Comparison of ENCODE assay signal across 28 cellular contexts in genomic region chr14:95054346-95055280, GRCh38.
DNase-seq lines count a peak whose midpoint lies in the region; ATAC-seq and TF ChIP-seq lines count a peak whose summit lies in the region.
"Had no signal": no experiment of that assay in that cellular context is flagged by ENCODE, and none has a peak within 500 bp of the region (broad histone marks: within the 10 kb centered on the region; RNA-seq: fewer than 3 reads in every experiment).

No MANE protein-coding gene starts in this region.

- no peak overlapping the region for H4K5ac ChIP-seq in H9 (ENCODE audit: insufficient read length, low read depth, low read length)

- no peaks in the 10 kb centered on the region for H3K9me3 Mint-ChIP-seq in H9
- H3K9me3 Mint-ChIP-seq: CD8-positive, alpha-beta T cell; HFFc6 had no signal

- H3K18ac ChIP-seq in H9 (ENCODE audit: insufficient read length, low read depth, low read length): no peak overlapping the region
- H3K18ac ChIP-seq in trophoblast cell (ENCODE audit: low read length): no peak overlapping the region

- H4K91ac ChIP-seq in H9 (ENCODE audit: insufficient read length, low read depth, low read length) (no peak overlapping the region), trophoblast cell (ENCODE audit: low read depth, low read length) (no peak overlapping the region)

- H2BK5ac ChIP-seq in H9 (ENCODE audit: insufficient read length, low read length) (no peak overlapping the region), trophoblast cell (ENCODE audit: low read depth, low read length, poor library complexity) (no peak overlapping the region)

- TF ChIP-seq CTCF in AG04450 (IDR thresholded peaks at IDR 0.05; ENCODE audit: low read depth, low read length): no peak
- TF ChIP-seq CTCF in H9 (conservative IDR thresholded peaks at IDR 0.05): no peak
- no peak for TF ChIP-seq CTCF in coronary artery (IDR thresholded peaks at IDR 0.05)

- no peak overlapping the region for H3K23ac ChIP-seq in H9 (ENCODE audit: insufficient read length, low read depth, low read length)
- no peak overlapping the region for H3K23ac ChIP-seq in trophoblast cell (ENCODE audit: low read length)

- H3K23me2 ChIP-seq in H9 (ENCODE audit: insufficient read length, low read depth, low read length, poor library complexity, severe bottlenecking): no peaks in the 10 kb centered on the region

- POLR2A ChIA-PET in AG04450 (lab: Yijun Ruan, JAX): no interaction called here

- no peak overlapping the region for H3K4me3 ChIP-seq in AG04450 (ENCODE audit: low read depth, low read length)
- H3K4me3 ChIP-seq in coronary artery: no peak overlapping the region
- peak overlapping the region; percentile 13 for H3K4me3 ChIP-seq in trophoblast cell (ENCODE audit: low read depth, low read length)
- H3K4me3 ChIP-seq: GM23248, PC-9 had no signal

- H3K79me2 ChIP-seq in H9 (ENCODE audit: insufficient read depth, low read length): no peaks in the 10 kb centered on the region
- H3K79me2 ChIP-seq in trophoblast cell (ENCODE audit: control insufficient read depth, insufficient read depth, low read length, poor library complexity): no peaks in the 10 kb centered on the region

- H2BK120ac ChIP-seq in H9 (ENCODE audit: low read depth, low read length, poor library complexity, severe bottlenecking) (no peak overlapping the region), trophoblast cell (ENCODE audit: insufficient read depth, low read length, poor library complexity) (no peak overlapping the region)

- H3K56ac ChIP-seq in H9 (ENCODE audit: insufficient read length, low read depth, low read length): no peak overlapping the region

- H3K27ac ChIP-seq in AG04450 (ENCODE audit: low read depth, low read length) (peak overlapping the region; percentile 11), H9 (ENCODE audit: insufficient read length, low read depth, low read length) (no peak overlapping the region), coronary artery (no peak overlapping the region), trophoblast cell (ENCODE audit: low read depth, low read length) (no peak overlapping the region)
- H3K27ac ChIP-seq: C4-2B, GM23248, PC-9, RWPE1 had no signal

- peaks cover 20% of the 10 kb centered on the region for H3K27me3 Mint-ChIP-seq in H9 (ENCODE audit: low read depth)
- H3K27me3 Mint-ChIP-seq: B cell had no signal

- no peak overlapping the region for H3K9ac ChIP-seq in H9 (ENCODE audit: extremely low read depth, insufficient read length, low read length)
- no peak overlapping the region for H3K9ac ChIP-seq in trophoblast cell (ENCODE audit: low read length)
- H3K9ac ChIP-seq: GM23248 had no signal

- no peak overlapping the region for H3K4me2 ChIP-seq in H9 (ENCODE audit: insufficient read depth, insufficient read length, low read length)
- H3K4me2 ChIP-seq in trophoblast cell (ENCODE audit: low read length): no peak overlapping the region
- H3K4me2 ChIP-seq: PC-9 had no signal

- no peak overlapping the region for H3K4me3 Mint-ChIP-seq in H9
- H3K4me3 Mint-ChIP-seq: B cell; CD8-positive, alpha-beta T cell; HFFc6 had no signal

- H2BK15ac ChIP-seq in H9 (ENCODE audit: low read depth, low read length): no peak overlapping the region

- no peaks in the 10 kb centered on the region; the same call in 1 of the 2 replicates for H3K9me3 ChIP-seq in AG04450 (ENCODE audit: control insufficient read depth, insufficient read depth, low read length)
- H3K9me3 ChIP-seq in H9 (ENCODE audit: control insufficient read depth, low read depth, low read length): no peaks in the 10 kb centered on the region
- no peaks in the 10 kb centered on the region for H3K9me3 ChIP-seq in trophoblast cell (ENCODE audit: insufficient read depth, low read depth, low read length)
- H3K9me3 ChIP-seq: Caco-2 had no signal

- no peaks in the 10 kb centered on the region for H4K20me1 ChIP-seq in H9 (ENCODE audit: control insufficient read depth, insufficient read depth, insufficient read length)

- no peak for ATAC-seq in HG02642 (IDR thresholded peaks at IDR 0.05; ENCODE audit: poor library complexity, unreplicated experiment)
- ATAC-seq: CD8-positive, alpha-beta T cell had no signal

- no peak overlapping the region for H3K27ac Mint-ChIP-seq in H9
- H3K27ac Mint-ChIP-seq: B cell; CD8-positive, alpha-beta T cell; HFFc6 had no signal

- H3K4ac ChIP-seq in H9 (ENCODE audit: low read depth, low read length) (no peak overlapping the region), trophoblast cell (ENCODE audit: low read depth, low read length) (no peak overlapping the region)

- H3K14ac ChIP-seq in H9 (ENCODE audit: insufficient read depth, low read length) (no peak overlapping the region; the same call in 1 of the 2 replicates), trophoblast cell (ENCODE audit: low read length) (no peak overlapping the region)

- no peaks in the 10 kb centered on the region for H3K36me3 Mint-ChIP-seq in H9 (ENCODE audit: insufficient read depth in 1 of 3, low read depth in 3 of 3)
- H3K36me3 Mint-ChIP-seq: CD8-positive, alpha-beta T cell had no signal

- H2BK20ac ChIP-seq in H9 (ENCODE audit: low read depth, low read length, poor library complexity, severe bottlenecking): no peak overlapping the region

- H2AK5ac ChIP-seq in H9 (ENCODE audit: insufficient read length, low read length) (no peak overlapping the region), trophoblast cell (ENCODE audit: low read length) (no peak overlapping the region)

- H3K4me1 ChIP-seq in H9 (ENCODE audit: insufficient read depth, low read length) (no peaks in the 10 kb centered on the region), trophoblast cell (ENCODE audit: control insufficient read depth in 1 of 2, insufficient read depth in 2 of 2, low read length in 2 of 2) (no peaks in the 10 kb centered on the region)
- H3K4me1 ChIP-seq: Caco-2 had no signal

- CTCF ChIA-PET in AG04450 (lab: Charles Lee): no interaction called here

- H3K4me1 Mint-ChIP-seq in H9: peaks cover 2 to 28% of the 10 kb centered on the region in 2 experiments; a peak in 3 of 4 replicates
- H3K4me1 Mint-ChIP-seq: B cell had no signal

- H3K27me3 ChIP-seq in AG04450 (ENCODE audit: control insufficient read depth, insufficient read depth, low read length): peaks cover 3% of the 10 kb centered on the region
- H3K27me3 ChIP-seq in H9 (ENCODE audit: insufficient read depth, low read length): no peaks in the 10 kb centered on the region
- no peaks in the 10 kb centered on the region for H3K27me3 ChIP-seq in trophoblast cell (ENCODE audit: insufficient read depth, low read length)

- H2AFZ ChIP-seq in H9 (ENCODE audit: low read length) (no peak overlapping the region), trophoblast cell (ENCODE audit: insufficient read depth, low read length, poor library complexity) (no peak overlapping the region)
- H2AFZ ChIP-seq: GM23248, PC-9 had no signal

- H3K36me3 ChIP-seq in trophoblast cell (ENCODE audit: control insufficient read depth in 1 of 2, insufficient read depth in 2 of 2, low read length in 2 of 2): no peaks in the 10 kb centered on the region

- DNase-seq in AG04450 (ENCODE audit: low read depth, low spot score) (no peak), H9 (peak; percentile 18), coronary artery (ENCODE audit: low spot score) (peak; percentile 61), trophoblast cell (peak in 1 of 2 donors; percentile 1), GF-D8 (lab: John Stamatoyannopoulos, UW) (no peak), globus pallidus (ENCODE audit: low spot score) (no peak), occipital lobe (lab: John Stamatoyannopoulos, UW) (no peak)
- DNase-seq: Caco-2; CD8-positive, alpha-beta T cell; DND-41; GM23248; H7; HFFc6; IMR-90; KG1; MM.1S; NCI-H1694; NCI-H2029 treated with DMSO at 0.1 percent for 48 hours; NCI-H446 treated with DMSO at 0.1 percent for 48 hours; NCI-H526; NCI-H82; NK-92 treated with Interleukin-12 subunit alpha and Interleukin-12 subunit beta, amount 100 ng/mL, for 24 hours; PC-9; SHP77 treated with DMSO at 0.1 percent for 48 hours had no signal

- H2BK12ac ChIP-seq in H9 (ENCODE audit: insufficient read length, low read depth, low read length) (no peak overlapping the region), trophoblast cell (ENCODE audit: low read length) (no peak overlapping the region)

- no CpG with 5 or more reads among the region's 23 CpGs for WGBS in H9 (ENCODE audit: extremely low coverage, insufficient read length, low lambda C conversion rate)
- WGBS in trophoblast cell (ENCODE audit: extremely low coverage, insufficient coverage, insufficient read length): no CpG with 5 or more reads among the region's 23 CpGs

- H4K8ac ChIP-seq in H9 (replicated peaks; ENCODE audit: insufficient read length, low read depth, low read length): no peak overlapping the region
- H4K8ac ChIP-seq in trophoblast cell (ENCODE audit: low read depth, low read length): no peak overlapping the region

- H3K79me1 ChIP-seq in H9 (ENCODE audit: insufficient read depth, low read depth, low read length, poor library complexity, severe bottlenecking) (no peaks in the 10 kb centered on the region), trophoblast cell (ENCODE audit: low read length) (no peaks in the 10 kb centered on the region)

- H3T11ph ChIP-seq in H9 (ENCODE audit: low read length): no peak overlapping the region

- H4K12ac ChIP-seq in trophoblast cell (ENCODE audit: low read depth, low read length): no peak overlapping the region

Comparison
In these comparisons a context has a peak if more than half of its experiments do, and no peak if none do; other contexts are left out.
1. DNase-seq: peak in H9 (single experiment) and coronary artery (single experiment); none in AG04450 (single experiment), GF-D8 (single experiment), globus pallidus (single experiment) and occipital lobe (single experiment).